In genomic region chr17:82926716-82927115, GRCh38 we compare ENCODE assay signal across 29 cellular contexts.
"Had no signal": no experiment of that assay in that cellular context is flagged by ENCODE, and none has a peak within 500 bp of the region (broad histone marks: within the 10 kb centered on the region; RNA-seq: fewer than 3 reads in every experiment).

No MANE protein-coding gene starts in this region.

- ATAC-seq: foreskin keratinocyte, heart left ventricle, left lobe of liver, T-helper 17 cell had no signal

- H3K4me1 Mint-ChIP-seq: activated CD4-positive, alpha-beta T cell treated with anti-CD3 and anti-CD28 coated beads, Interleukin-2, amount 10 ng/mL, durations not matched to agents 24 days and 14 days; brain; T-helper 17 cell had no signal

- H3K9me3 ChIP-seq: adrenal gland, ascending aorta, esophagus muscularis mucosa, heart left ventricle, vagina had no signal

- H3K27ac Mint-ChIP-seq: activated CD4-positive, alpha-beta memory T cell treated with anti-CD3 and anti-CD28 coated beads for 36 hours; activated CD4-positive, alpha-beta T cell treated with anti-CD3 and anti-CD28 coated beads, Interleukin-2, amount 10 ng/mL, durations not matched to agents 24 days and 14 days; activated naive CD4-positive, alpha-beta T cell treated with anti-CD3 and anti-CD28 coated beads for 36 hours; activated naive CD8-positive, alpha-beta T cell treated with anti-CD3 and anti-CD28 coated beads for 36 hours; activated T-helper 1 cell treated with anti-CD3 and anti-CD28 coated beads, Interleukin-12 subunit alpha, Interleukin-12 subunit beta, Interleukin-2, Interleukin-4 antibody, amounts not matched to agents 30 ng/mL and 10 ng/mL and 1 ng/mL, durations not matched to agents 14 hours and 24 hours and 36 hours; immature natural killer cell; stimulated activated naive CD8-positive, alpha-beta T cell treated with anti-CD3 and anti-CD28 coated beads, Interleukin-15, Interleukin-2, amounts not matched to agents 100 ng/mL and 50 ng/mL, for 24 hours; T-helper 17 cell; type B pancreatic cell had no signal

- H3K4me3 ChIP-seq: adrenal gland, ascending aorta, cardiac muscle cell, esophagus muscularis mucosa, heart left ventricle, lung, vagina had no signal

- H3K9me3 Mint-ChIP-seq: activated CD4-positive, alpha-beta memory T cell treated with anti-CD3 and anti-CD28 coated beads for 36 hours; activated CD4-positive, alpha-beta T cell treated with anti-CD3 and anti-CD28 coated beads, Interleukin-2, amount 10 ng/mL, durations not matched to agents 24 days and 14 days; activated naive CD4-positive, alpha-beta T cell treated with anti-CD3 and anti-CD28 coated beads for 36 hours; activated naive CD8-positive, alpha-beta T cell treated with anti-CD3 and anti-CD28 coated beads for 36 hours; activated T-helper 1 cell treated with anti-CD3 and anti-CD28 coated beads, Interleukin-12 subunit alpha, Interleukin-12 subunit beta, Interleukin-2, Interleukin-4 antibody, amounts not matched to agents 30 ng/mL and 10 ng/mL and 1 ng/mL, durations not matched to agents 14 hours and 24 hours and 36 hours; brain; immature natural killer cell; stimulated activated naive CD8-positive, alpha-beta T cell treated with anti-CD3 and anti-CD28 coated beads, Interleukin-15, Interleukin-2, amounts not matched to agents 100 ng/mL and 50 ng/mL, for 24 hours; type B pancreatic cell had no signal

- H3K27me3 Mint-ChIP-seq: activated CD4-positive, alpha-beta memory T cell treated with anti-CD3 and anti-CD28 coated beads for 36 hours; activated CD4-positive, alpha-beta T cell treated with anti-CD3 and anti-CD28 coated beads, Interleukin-2, amount 10 ng/mL, durations not matched to agents 24 days and 14 days; activated naive CD8-positive, alpha-beta T cell treated with anti-CD3 and anti-CD28 coated beads for 36 hours; brain; stimulated activated naive CD8-positive, alpha-beta T cell treated with anti-CD3 and anti-CD28 coated beads, Interleukin-15, Interleukin-2, amounts not matched to agents 100 ng/mL and 50 ng/mL, for 24 hours; T-helper 17 cell; type B pancreatic cell had no signal

- H3K27ac ChIP-seq: adrenal gland, ascending aorta, cardiac muscle cell, esophagus muscularis mucosa, foreskin keratinocyte, heart left ventricle, vagina, WERI-Rb-1 had no signal

- H3K4me1 ChIP-seq: adrenal gland, ascending aorta, foreskin keratinocyte, vagina had no signal

- H3K27me3 ChIP-seq: adrenal gland, ascending aorta, cardiac muscle cell, esophagus muscularis mucosa, foreskin keratinocyte, heart left ventricle, vagina had no signal

- H3K4me3 Mint-ChIP-seq: activated CD4-positive, alpha-beta memory T cell treated with anti-CD3 and anti-CD28 coated beads for 36 hours; activated CD4-positive, alpha-beta T cell treated with anti-CD3 and anti-CD28 coated beads, Interleukin-2, amount 10 ng/mL, durations not matched to agents 24 days and 14 days; activated naive CD4-positive, alpha-beta T cell treated with anti-CD3 and anti-CD28 coated beads for 36 hours; activated naive CD8-positive, alpha-beta T cell treated with anti-CD3 and anti-CD28 coated beads for 36 hours; activated T-helper 1 cell treated with anti-CD3 and anti-CD28 coated beads, Interleukin-12 subunit alpha, Interleukin-12 subunit beta, Interleukin-2, Interleukin-4 antibody, amounts not matched to agents 30 ng/mL and 10 ng/mL and 1 ng/mL, durations not matched to agents 14 hours and 24 hours and 36 hours; brain; immature natural killer cell; stimulated activated naive CD8-positive, alpha-beta T cell treated with anti-CD3 and anti-CD28 coated beads, Interleukin-15, Interleukin-2, amounts not matched to agents 100 ng/mL and 50 ng/mL, for 24 hours; T-helper 17 cell; type B pancreatic cell had no signal

- DNase-seq: activated CD4-positive, alpha-beta memory T cell treated with anti-CD3 and anti-CD28 coated beads for 36 hours; activated CD4-positive, alpha-beta T cell treated with anti-CD3 and anti-CD28 coated beads, Interleukin-2, amount 10 ng/mL, durations not matched to agents 24 days and 14 days; activated CD4-positive, CD25-positive, alpha-beta regulatory T cell treated with anti-CD3 and anti-CD28 coated beads, Interleukin-2, amount 50 U/mL, for 72 hours; activated CD8-positive, alpha-beta memory T cell treated with anti-CD3 and anti-CD28 coated beads, Interleukin-2, amount 50 U/mL, for 4 hours; activated effector memory CD4-positive, alpha-beta T cell treated with anti-CD3 and anti-CD28 coated beads, Interleukin-2, amount 50 U/mL, for 16 hours; activated naive CD4-positive, alpha-beta T cell treated with anti-CD3 and anti-CD28 coated beads for 36 hours; activated naive CD8-positive, alpha-beta T cell treated with anti-CD3 and anti-CD28 coated beads for 36 hours; activated T-cell treated with anti-CD3 and anti-CD28 coated beads, Interleukin-2, amount 50 U/mL, for 1 hour; adrenal gland; cortex of kidney; foreskin keratinocyte; hypothalamus; immature natural killer cell; mesendoderm; substantia nigra; T-helper 17 cell; T1000; WERI-Rb-1 had no signal
